In the genomic region with DNA sequence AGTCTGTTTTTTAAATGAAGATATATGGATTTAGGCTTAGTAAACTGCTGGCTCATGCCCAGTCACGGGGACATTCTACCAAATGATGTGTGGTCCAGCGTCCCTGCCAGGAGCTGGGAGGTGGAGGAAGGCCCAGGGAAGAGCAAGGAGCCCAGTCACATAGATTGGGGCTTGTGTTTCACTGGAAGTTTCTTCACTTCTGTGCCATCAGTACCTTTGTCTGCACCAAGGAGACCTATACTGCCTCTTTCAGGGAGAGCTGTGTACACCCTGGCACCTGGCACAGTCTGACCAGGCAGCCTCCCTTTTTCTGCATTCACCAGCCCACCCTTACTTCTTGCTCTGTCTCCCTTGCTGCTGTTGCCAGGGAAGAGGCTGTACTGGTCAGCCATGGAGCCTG, we compare ENCODE assay signal across 1 cellular context.
TF ChIP-seq lines count a peak whose summit lies in the region.

No MANE protein-coding gene starts in this region.

TF ChIP-seq in GM12878, 131 proteins besides CTCF, POLR2A, EP300 and RAD21 (continued from another document):
- TF ChIP-seq, protein P1, sequence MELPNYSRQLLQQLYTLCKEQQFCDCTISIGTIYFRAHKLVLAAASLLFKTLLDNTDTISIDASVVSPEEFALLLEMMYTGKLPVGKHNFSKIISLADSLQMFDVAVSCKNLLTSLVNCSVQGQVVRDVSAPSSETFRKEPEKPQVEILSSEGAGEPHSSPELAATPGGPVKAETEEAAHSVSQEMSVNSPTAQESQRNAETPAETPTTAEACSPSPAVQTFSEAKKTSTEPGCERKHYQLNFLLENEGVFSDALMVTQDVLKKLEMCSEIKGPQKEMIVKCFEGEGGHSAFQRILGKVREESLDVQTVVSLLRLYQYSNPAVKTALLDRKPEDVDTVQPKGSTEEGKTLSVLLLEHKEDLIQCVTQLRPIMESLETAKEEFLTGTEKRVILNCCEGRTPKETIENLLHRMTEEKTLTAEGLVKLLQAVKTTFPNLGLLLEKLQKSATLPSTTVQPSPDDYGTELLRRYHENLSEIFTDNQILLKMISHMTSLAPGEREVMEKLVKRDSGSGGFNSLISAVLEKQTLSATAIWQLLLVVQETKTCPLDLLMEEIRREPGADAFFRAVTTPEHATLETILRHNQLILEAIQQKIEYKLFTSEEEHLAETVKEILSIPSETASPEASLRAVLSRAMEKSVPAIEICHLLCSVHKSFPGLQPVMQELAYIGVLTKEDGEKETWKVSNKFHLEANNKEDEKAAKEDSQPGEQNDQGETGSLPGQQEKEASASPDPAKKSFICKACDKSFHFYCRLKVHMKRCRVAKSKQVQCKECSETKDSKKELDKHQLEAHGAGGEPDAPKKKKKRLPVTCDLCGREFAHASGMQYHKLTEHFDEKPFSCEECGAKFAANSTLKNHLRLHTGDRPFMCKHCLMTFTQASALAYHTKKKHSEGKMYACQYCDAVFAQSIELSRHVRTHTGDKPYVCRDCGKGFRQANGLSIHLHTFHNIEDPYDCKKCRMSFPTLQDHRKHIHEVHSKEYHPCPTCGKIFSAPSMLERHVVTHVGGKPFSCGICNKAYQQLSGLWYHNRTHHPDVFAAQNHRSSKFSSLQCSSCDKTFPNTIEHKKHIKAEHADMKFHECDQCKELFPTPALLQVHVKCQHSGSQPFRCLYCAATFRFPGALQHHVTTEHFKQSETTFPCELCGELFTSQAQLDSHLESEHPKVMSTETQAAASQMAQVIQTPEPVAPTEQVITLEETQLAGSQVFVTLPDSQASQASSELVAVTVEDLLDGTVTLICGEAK (IDR thresholded peaks at IDR 0.05; ENCODE audit: borderline replicate concordance) = no peak
- TF ChIP-seq, protein P2, sequence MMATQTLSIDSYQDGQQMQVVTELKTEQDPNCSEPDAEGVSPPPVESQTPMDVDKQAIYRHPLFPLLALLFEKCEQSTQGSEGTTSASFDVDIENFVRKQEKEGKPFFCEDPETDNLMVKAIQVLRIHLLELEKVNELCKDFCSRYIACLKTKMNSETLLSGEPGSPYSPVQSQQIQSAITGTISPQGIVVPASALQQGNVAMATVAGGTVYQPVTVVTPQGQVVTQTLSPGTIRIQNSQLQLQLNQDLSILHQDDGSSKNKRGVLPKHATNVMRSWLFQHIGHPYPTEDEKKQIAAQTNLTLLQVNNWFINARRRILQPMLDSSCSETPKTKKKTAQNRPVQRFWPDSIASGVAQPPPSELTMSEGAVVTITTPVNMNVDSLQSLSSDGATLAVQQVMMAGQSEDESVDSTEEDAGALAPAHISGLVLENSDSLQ (IDR thresholded peaks at IDR 0.05) = no peak
- TF ChIP-seq, protein P3, sequence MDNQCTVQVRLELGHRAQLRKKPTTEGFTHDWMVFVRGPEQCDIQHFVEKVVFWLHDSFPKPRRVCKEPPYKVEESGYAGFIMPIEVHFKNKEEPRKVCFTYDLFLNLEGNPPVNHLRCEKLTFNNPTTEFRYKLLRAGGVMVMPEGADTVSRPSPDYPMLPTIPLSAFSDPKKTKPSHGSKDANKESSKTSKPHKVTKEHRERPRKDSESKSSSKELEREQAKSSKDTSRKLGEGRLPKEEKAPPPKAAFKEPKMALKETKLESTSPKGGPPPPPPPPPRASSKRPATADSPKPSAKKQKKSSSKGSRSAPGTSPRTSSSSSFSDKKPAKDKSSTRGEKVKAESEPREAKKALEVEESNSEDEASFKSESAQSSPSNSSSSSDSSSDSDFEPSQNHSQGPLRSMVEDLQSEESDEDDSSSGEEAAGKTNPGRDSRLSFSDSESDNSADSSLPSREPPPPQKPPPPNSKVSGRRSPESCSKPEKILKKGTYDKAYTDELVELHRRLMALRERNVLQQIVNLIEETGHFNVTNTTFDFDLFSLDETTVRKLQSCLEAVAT (IDR thresholded peaks at IDR 0.05) = no peak
- TF ChIP-seq SIN3A (IDR thresholded peaks at IDR 0.05; ENCODE audit: low read depth, low read length) = no peak
- no peak for TF ChIP-seq CBFB (IDR thresholded peaks at IDR 0.05; ENCODE audit: low read depth)
- TF ChIP-seq TCF7 (IDR thresholded peaks at IDR 0.05; ENCODE audit: borderline replicate concordance) = no peak
- no peak for TF ChIP-seq LARP7 (IDR thresholded peaks at IDR 0.05)
- TF ChIP-seq FOXM1 (IDR thresholded peaks at IDR 0.05; ENCODE audit: low read depth, low read length) = no peak
- TF ChIP-seq MEF2B (IDR thresholded peaks at IDR 0.05; ENCODE audit: partially characterized antibody, poor library complexity, severe bottlenecking) = no peak
- TF ChIP-seq, protein P4, sequence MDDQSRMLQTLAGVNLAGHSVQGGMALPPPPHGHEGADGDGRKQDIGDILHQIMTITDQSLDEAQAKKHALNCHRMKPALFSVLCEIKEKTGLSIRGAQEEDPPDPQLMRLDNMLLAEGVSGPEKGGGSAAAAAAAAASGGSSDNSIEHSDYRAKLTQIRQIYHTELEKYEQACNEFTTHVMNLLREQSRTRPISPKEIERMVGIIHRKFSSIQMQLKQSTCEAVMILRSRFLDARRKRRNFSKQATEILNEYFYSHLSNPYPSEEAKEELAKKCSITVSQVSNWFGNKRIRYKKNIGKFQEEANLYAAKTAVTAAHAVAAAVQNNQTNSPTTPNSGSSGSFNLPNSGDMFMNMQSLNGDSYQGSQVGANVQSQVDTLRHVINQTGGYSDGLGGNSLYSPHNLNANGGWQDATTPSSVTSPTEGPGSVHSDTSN (IDR thresholded peaks at IDR 0.05; ENCODE audit: insufficient replicate concordance, low read depth, low read length) = no peak
- no peak for TF ChIP-seq NFXL1 (IDR thresholded peaks at IDR 0.05; ENCODE audit: borderline replicate concordance)
- no peak for TF ChIP-seq SPI1 (IDR thresholded peaks at IDR 0.05; ENCODE audit: borderline replicate concordance, insufficient read depth, low read depth, low read length)
- TF ChIP-seq CHD1 (IDR thresholded peaks at IDR 0.05; ENCODE audit: low read depth, low read length) = no peak
- no peak for TF ChIP-seq IKZF1 (conservative IDR thresholded peaks at IDR 0.05)
- no peak for TF ChIP-seq PAX8 (IDR thresholded peaks at IDR 0.05)
- TF ChIP-seq SMAD1 (IDR thresholded peaks at IDR 0.05; ENCODE audit: low read depth, partially characterized antibody) = no peak
